In the genomic region with DNA sequence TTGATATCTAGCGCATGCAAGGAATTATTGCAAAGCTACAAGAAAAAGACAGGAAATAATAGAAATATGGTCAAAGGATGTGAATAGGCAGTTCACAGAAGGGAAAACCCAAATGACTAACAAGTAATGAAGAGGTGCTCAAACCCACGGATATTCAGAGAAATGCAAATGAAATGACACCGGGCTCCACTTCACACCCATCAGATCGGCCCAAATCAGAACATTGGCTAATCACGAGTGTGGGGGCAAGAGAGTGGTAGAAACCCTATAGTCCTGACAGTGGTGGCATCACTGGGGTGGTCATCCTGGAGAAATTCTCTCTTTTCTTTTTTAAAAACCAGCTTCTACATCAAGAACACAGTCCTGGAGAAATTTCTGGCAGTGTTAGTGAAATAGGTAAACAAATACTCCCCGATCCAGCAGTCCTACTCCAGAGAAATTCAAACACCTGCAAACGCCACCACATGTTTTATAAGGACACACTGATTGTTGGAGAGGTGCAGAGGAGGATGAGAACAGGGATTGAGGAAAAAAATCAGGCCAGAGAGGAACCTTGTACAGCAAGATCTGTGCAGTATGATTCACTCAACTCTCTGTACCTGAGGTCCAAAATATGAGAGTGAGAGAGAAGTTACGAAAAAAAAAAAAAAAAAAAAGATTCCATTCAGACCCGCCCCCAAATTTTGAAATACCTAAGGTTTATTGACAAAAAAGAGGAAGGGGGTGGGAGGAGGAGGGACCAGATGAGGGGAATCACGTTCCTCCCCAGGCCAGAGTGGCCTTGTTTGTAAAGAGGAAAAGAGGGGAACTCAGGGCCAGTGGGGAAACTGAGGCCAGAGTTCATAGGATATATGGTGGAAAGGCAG, we compare ENCODE assay signal across 1 cellular context.
TF ChIP-seq lines count a peak whose summit lies in the region.

No MANE protein-coding gene starts in this region.

TF ChIP-seq in HCT116, 20 proteins besides CTCF, POLR2A, EP300 and RAD21 (continued from another document):
- no peak for TF ChIP-seq ZNF274 (IDR thresholded peaks at IDR 0.05; ENCODE audit: low read depth, low read length)
